ENCODE assay signal across 1 cellular context in the genomic region with DNA sequence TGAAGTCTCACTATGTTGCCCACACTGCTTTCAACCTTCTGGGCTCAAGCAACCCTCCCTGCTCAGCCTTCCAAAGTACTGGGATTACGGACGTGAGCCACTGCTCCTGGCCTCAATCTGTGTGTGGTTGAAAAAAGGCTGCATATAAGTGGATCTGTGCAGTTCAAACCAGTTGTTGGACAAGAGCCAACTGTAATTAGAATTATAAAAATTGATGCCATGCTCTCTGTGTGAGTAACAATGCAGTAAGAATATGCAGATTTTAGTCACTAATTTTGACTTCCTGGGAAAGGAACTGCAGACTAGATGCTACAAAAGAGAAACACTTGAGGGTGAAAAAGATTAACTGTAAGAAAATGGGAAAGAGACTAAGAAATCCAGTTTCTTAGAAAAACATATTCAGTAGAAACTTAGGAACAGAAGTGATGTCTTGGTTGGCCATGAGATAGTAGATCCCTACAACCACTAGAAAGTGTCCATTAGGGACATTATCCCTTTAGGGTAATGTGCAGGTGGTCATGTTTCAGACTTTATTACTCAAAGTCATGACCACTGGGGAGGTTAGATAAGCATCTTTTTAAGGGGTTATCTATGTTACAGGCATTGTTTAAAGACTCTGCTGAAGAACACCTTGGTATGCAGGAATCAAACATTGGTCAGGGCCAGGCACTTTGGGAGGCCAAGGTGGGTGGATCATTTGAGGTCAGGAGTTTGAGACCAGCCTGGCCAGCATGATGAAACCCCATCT.
TF ChIP-seq lines count a peak whose summit lies in the region.

No MANE protein-coding gene starts in this region.

TF ChIP-seq in GM23338, 12 proteins besides CTCF, POLR2A, EP300 and RAD21 (continued from another document):
- TF ChIP-seq, protein P1, sequence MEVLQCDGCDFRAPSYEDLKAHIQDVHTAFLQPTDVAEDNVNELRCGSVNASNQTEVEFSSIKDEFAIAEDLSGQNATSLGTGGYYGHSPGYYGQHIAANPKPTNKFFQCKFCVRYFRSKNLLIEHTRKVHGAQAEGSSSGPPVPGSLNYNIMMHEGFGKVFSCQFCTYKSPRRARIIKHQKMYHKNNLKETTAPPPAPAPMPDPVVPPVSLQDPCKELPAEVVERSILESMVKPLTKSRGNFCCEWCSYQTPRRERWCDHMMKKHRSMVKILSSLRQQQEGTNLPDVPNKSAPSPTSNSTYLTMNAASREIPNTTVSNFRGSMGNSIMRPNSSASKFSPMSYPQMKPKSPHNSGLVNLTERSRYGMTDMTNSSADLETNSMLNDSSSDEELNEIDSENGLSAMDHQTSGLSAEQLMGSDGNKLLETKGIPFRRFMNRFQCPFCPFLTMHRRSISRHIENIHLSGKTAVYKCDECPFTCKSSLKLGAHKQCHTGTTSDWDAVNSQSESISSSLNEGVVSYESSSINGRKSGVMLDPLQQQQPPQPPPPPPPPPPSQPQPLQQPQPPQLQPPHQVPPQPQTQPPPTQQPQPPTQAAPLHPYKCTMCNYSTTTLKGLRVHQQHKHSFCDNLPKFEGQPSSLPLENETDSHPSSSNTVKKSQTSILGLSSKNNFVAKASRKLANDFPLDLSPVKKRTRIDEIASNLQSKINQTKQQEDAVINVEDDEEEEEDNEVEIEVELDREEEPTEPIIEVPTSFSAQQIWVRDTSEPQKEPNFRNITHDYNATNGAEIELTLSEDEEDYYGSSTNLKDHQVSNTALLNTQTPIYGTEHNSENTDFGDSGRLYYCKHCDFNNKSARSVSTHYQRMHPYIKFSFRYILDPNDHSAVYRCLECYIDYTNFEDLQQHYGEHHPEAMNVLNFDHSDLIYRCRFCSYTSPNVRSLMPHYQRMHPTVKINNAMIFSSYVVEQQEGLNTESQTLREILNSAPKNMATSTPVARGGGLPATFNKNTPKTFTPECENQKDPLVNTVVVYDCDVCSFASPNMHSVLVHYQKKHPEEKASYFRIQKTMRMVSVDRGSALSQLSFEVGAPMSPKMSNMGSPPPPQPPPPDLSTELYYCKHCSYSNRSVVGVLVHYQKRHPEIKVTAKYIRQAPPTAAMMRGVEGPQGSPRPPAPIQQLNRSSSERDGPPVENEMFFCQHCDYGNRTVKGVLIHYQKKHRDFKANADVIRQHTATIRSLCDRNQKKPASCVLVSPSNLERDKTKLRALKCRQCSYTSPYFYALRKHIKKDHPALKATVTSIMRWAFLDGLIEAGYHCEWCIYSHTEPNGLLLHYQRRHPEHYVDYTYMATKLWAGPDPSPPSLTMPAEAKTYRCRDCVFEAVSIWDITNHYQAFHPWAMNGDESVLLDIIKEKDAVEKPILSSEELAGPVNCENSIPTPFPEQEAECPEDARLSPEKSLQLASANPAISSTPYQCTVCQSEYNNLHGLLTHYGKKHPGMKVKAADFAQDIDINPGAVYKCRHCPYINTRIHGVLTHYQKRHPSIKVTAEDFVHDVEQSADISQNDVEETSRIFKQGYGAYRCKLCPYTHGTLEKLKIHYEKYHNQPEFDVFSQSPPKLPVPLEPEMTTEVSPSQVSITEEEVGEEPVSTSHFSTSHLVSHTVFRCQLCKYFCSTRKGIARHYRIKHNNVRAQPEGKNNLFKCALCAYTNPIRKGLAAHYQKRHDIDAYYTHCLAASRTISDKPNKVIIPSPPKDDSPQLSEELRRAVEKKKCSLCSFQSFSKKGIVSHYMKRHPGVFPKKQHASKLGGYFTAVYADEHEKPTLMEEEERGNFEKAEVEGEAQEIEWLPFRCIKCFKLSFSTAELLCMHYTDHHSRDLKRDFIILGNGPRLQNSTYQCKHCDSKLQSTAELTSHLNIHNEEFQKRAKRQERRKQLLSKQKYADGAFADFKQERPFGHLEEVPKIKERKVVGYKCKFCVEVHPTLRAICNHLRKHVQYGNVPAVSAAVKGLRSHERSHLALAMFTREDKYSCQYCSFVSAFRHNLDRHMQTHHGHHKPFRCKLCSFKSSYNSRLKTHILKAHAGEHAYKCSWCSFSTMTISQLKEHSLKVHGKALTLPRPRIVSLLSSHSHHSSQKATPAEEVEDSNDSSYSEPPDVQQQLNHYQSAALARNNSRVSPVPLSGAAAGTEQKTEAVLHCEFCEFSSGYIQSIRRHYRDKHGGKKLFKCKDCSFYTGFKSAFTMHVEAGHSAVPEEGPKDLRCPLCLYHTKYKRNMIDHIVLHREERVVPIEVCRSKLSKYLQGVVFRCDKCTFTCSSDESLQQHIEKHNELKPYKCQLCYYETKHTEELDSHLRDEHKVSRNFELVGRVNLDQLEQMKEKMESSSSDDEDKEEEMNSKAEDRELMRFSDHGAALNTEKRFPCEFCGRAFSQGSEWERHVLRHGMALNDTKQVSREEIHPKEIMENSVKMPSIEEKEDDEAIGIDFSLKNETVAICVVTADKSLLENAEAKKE (CRISPR knock-in tag; IDR thresholded peaks at IDR 0.05), result no peak
- TF ChIP-seq EZH2phosphoT487 (IDR thresholded peaks at IDR 0.05; ENCODE audit: unreplicated experiment) (no peak), POLR2AphosphoS5 (IDR thresholded peaks at IDR 0.05; ENCODE audit: low read depth) (no peak)
